ENCODE assay signal across 2 cellular contexts in genomic region chr2:121478996-121479735, GRCh38.
TF ChIP-seq lines count a peak whose summit lies in the region.

No MANE protein-coding gene starts in this region.

TF ChIP-seq in IMR-90, 13 proteins besides CTCF, POLR2A, EP300 and RAD21:
- no peak for TF ChIP-seq USF2 (IDR thresholded peaks at IDR 0.05; ENCODE audit: low read depth, low read length)
- no peak for TF ChIP-seq BHLHE40 (IDR thresholded peaks at IDR 0.05; ENCODE audit: low read depth, low read length)
- TF ChIP-seq CEBPB (IDR thresholded peaks at IDR 0.05; ENCODE audit: low read depth, low read length): no peak
- TF ChIP-seq NFE2L2 (IDR thresholded peaks at IDR 0.05; ENCODE audit: low read depth, low read length): no peak
- TF ChIP-seq MAZ (IDR thresholded peaks at IDR 0.05; ENCODE audit: borderline replicate concordance, low read depth, low read length): no peak

TF ChIP-seq in endothelial cell of umbilical vein, 7 proteins besides CTCF, POLR2A, EP300 and RAD21:
- TF ChIP-seq, protein P1, sequence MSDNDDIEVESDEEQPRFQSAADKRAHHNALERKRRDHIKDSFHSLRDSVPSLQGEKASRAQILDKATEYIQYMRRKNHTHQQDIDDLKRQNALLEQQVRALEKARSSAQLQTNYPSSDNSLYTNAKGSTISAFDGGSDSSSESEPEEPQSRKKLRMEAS (IDR thresholded peaks at IDR 0.05; ENCODE audit: insufficient read depth, insufficient read length): no peak
- no peak for TF ChIP-seq POLR2AphosphoS5 (IDR thresholded peaks at IDR 0.05; ENCODE audit: insufficient read depth, low read depth, low read length)
- TF ChIP-seq MYC (IDR thresholded peaks at IDR 0.05; ENCODE audit: low read depth, low read length): no peak
- no peak for TF ChIP-seq JUN (IDR thresholded peaks at IDR 0.05; ENCODE audit: borderline replicate concordance, insufficient read depth, insufficient read length, low read depth)
- TF ChIP-seq FOS (IDR thresholded peaks at IDR 0.05; ENCODE audit: borderline replicate concordance, insufficient read depth, low read length): no peak
